In genomic region chr5:171848487-171848886, GRCh38 we compare ENCODE assay signal across 21 cellular contexts.
A peak's percentile ranks its signal among the peaks of the same experiment; 100 is the strongest.
DNase-seq lines count a peak whose midpoint lies in the region; TF ChIP-seq lines count a peak whose summit lies in the region.
"Had no signal": no experiment of that assay in that cellular context is flagged by ENCODE, and none has a peak within 500 bp of the region (broad histone marks: within the 10 kb centered on the region; RNA-seq: fewer than 3 reads in every experiment).

No MANE protein-coding gene starts in this region.

- no CpG with 5 or more reads among the region's 5 CpGs for WGBS in neuronal stem cell (ENCODE audit: extremely low coverage in 2 of 2, insufficient read length in 2 of 2, insufficient replicate concordance in 1 of 2), 2 donors

- no peaks in the 10 kb centered on the region for H3K9me3 ChIP-seq in neuronal stem cell (replicated peaks in 1 of 2; ENCODE audit: control insufficient read depth in 2 of 2, insufficient read depth in 1 of 2, low read depth in 1 of 2, low read length in 2 of 2)
- H3K9me3 ChIP-seq: BLaER1, Peyer's patch, SJCRH30 had no signal

- no peak overlapping the region for H3K4ac ChIP-seq in neuronal stem cell (ENCODE audit: low read length)

- no peak overlapping the region for H2AFZ ChIP-seq in neuronal stem cell (ENCODE audit: low read length)

- H3K4me3 Mint-ChIP-seq in IgD-negative memory B cell, result no peak overlapping the region
- H3K4me3 Mint-ChIP-seq: CD4-positive, alpha-beta T cell had no signal

- TF ChIP-seq POLR2A in NB4 (IDR thresholded peaks at IDR 0.05; ENCODE audit: extremely low read depth, insufficient read length), result no peak

- peak overlapping the region in 2 of 3 donors; percentile 35 to 63 for H3K27ac Mint-ChIP-seq in IgD-negative memory B cell
- H3K27ac Mint-ChIP-seq: CD4-positive, alpha-beta T cell had no signal

- peaks cover 4% of the 10 kb centered on the region for H3K36me3 Mint-ChIP-seq in IgD-negative memory B cell

- H4K91ac ChIP-seq in neuronal stem cell (ENCODE audit: low read depth, low read length, poor library complexity), result no peak overlapping the region

- H3K4me2 ChIP-seq in neuronal stem cell (ENCODE audit: insufficient read depth, low read length, poor library complexity, severe bottlenecking), result no peak overlapping the region
- H3K4me2 ChIP-seq: BLaER1 had no signal

- H2AK5ac ChIP-seq in neuronal stem cell (ENCODE audit: low read depth, low read length), result peak overlapping the region; percentile 79

- H3K79me1 ChIP-seq in neuronal stem cell (ENCODE audit: low read depth, low read length), result no peaks in the 10 kb centered on the region

- peak; percentile 74 for DNase-seq in NB4 (ENCODE audit: low read depth)
- DNase-seq in astrocyte of the hippocampus (ENCODE audit: low read depth, low spot score), result peak; percentile 53
- DNase-seq in neuronal stem cell (ENCODE audit: low spot score), result no peak
- DNase-seq in DMS114 treated with DMSO at 0.1 percent for 48 hours (lab: John Stamatoyannopoulos, UW; ENCODE audit: unreplicated experiment), result no peak
- no peak for DNase-seq in NCI-H1048 (lab: John Stamatoyannopoulos, UW)
- no peak for DNase-seq in caudate nucleus (lab: John Stamatoyannopoulos, UW)
- DNase-seq in COR-L47 (lab: John Stamatoyannopoulos, UW), result no peak
- DNase-seq: CD4-positive, alpha-beta T cell; DMS153; H7; KG1; NCI-H1092 treated with DMSO at 0.1 percent for 48 hours; NCI-H1436 treated with DMSO at 0.1 percent for 48 hours; NCI-H2029 treated with DMSO at 0.1 percent for 48 hours; NCI-H226; NCI-H510A treated with DMSO at 0.1 percent for 48 hours; NCI-H748 treated with DMSO at 0.1 percent for 48 hours; Peyer's patch; SJCRH30 had no signal

- no peaks in the 10 kb centered on the region for H3K27me3 ChIP-seq in neuronal stem cell (ENCODE audit: control insufficient read depth in 3 of 3, insufficient read depth in 3 of 3, low read depth in 1 of 3, low read length in 3 of 3)
- H3K27me3 ChIP-seq: BLaER1, Peyer's patch, SJCRH30 had no signal

- peaks cover 0 to 8% of the 10 kb centered on the region in 2 donors for H3K4me1 ChIP-seq in neuronal stem cell (ENCODE audit: control insufficient read depth in 2 of 2, insufficient read depth in 1 of 2, low read depth in 1 of 2, low read length in 2 of 2)
- H3K4me1 ChIP-seq: Peyer's patch, SJCRH30 had no signal

- H3K27ac ChIP-seq in neuronal stem cell (replicated peaks; ENCODE audit: low read length) (no peak overlapping the region), caudate nucleus (ENCODE audit: low read depth, low read length) (no peak overlapping the region)
- H3K27ac ChIP-seq: BLaER1, Peyer's patch, SJCRH30 had no signal

- H3K4me3 ChIP-seq in NB4 (ENCODE audit: low read depth, low read length) (no peak overlapping the region), neuronal stem cell (ENCODE audit: low read length in 2 of 2) (peak overlapping the region in 1 of 2 donors; percentile 43)
- H3K4me3 ChIP-seq: BLaER1, Peyer's patch, SJCRH30 had no signal

- H2BK120ac ChIP-seq in neuronal stem cell (ENCODE audit: low read depth, low read length), result no peak overlapping the region

- H3K23ac ChIP-seq in neuronal stem cell (ENCODE audit: low read depth, low read length, poor library complexity), result no peak overlapping the region

- H2BK15ac ChIP-seq in neuronal stem cell (ENCODE audit: low read length), result peak overlapping the region; percentile 10

- no peak overlapping the region for H3K9ac ChIP-seq in neuronal stem cell (ENCODE audit: low read depth, low read length, poor library complexity)
- H3K9ac ChIP-seq: BLaER1 had no signal

- peaks cover 0 to 2% (median 0%) of the 10 kb centered on the region in 3 donors for H3K4me1 Mint-ChIP-seq in IgD-negative memory B cell

- H3K9me3 Mint-ChIP-seq in IgD-negative memory B cell, result no peaks in the 10 kb centered on the region
- H3K9me3 Mint-ChIP-seq: CD4-positive, alpha-beta T cell had no signal

- H2BK5ac ChIP-seq in neuronal stem cell (ENCODE audit: low read length), result no peak overlapping the region

- no peak for TF ChIP-seq CTCF in NB4 (IDR thresholded peaks at IDR 0.05; ENCODE audit: low read depth, low read length)

- H3K27me3 Mint-ChIP-seq in IgD-negative memory B cell, result no peaks in the 10 kb centered on the region
- H3K27me3 Mint-ChIP-seq: CD4-positive, alpha-beta T cell had no signal

- H3K18ac ChIP-seq in neuronal stem cell (ENCODE audit: low read length), result peak overlapping the region; percentile 32

- H2BK12ac ChIP-seq in neuronal stem cell (ENCODE audit: low read length), result no peak overlapping the region

- no peaks in the 10 kb centered on the region for H3K36me3 ChIP-seq in neuronal stem cell (replicated peaks in 1 of 2; ENCODE audit: control insufficient read depth in 2 of 2, insufficient read depth in 2 of 2, low read length in 2 of 2)
- H3K36me3 ChIP-seq: BLaER1, Peyer's patch, SJCRH30 had no signal

- H3K14ac ChIP-seq in neuronal stem cell (ENCODE audit: low read length), result peak overlapping the region; percentile 4

- H4K8ac ChIP-seq in neuronal stem cell (ENCODE audit: low read depth, low read length), result peak overlapping the region; percentile 29

Comparison
In these comparisons a context has a peak if more than half of its experiments do, and no peak if none do; other contexts are left out.
1. DNase-seq: peak in NB4 (single experiment) and astrocyte of the hippocampus (single experiment); none in neuronal stem cell (single experiment), DMS114 treated with DMSO at 0.1 percent for 48 hours (single experiment), NCI-H1048 (single experiment), caudate nucleus (0 of 61) and COR-L47 (single experiment).